In genomic region chr6:166026586-166027126, GRCh38 we compare ENCODE assay signal across 1 cellular context.
TF ChIP-seq lines count a peak whose summit lies in the region.

No MANE protein-coding gene starts in this region.

TF ChIP-seq in GM23338, 12 proteins besides CTCF, POLR2A, EP300 and RAD21:
- TF ChIP-seq ZNF462 (CRISPR knock-in tag; IDR thresholded peaks at IDR 0.05) (no peak), ZNF114 (CRISPR knock-in tag; IDR thresholded peaks at IDR 0.05) (no peak), EZH2phosphoT487 (IDR thresholded peaks at IDR 0.05; ENCODE audit: unreplicated experiment) (no peak), ETS1 (IDR thresholded peaks at IDR 0.05) (no peak), CREB1 (CRISPR knock-in tag; IDR thresholded peaks at IDR 0.05; ENCODE audit: low read depth) (no peak), EZH2 (IDR thresholded peaks at IDR 0.05; ENCODE audit: low read depth, unreplicated experiment) (no peak), REST (IDR thresholded peaks at IDR 0.05; ENCODE audit: unreplicated experiment) (no peak)
